ENCODE assay signal across 8 cellular contexts in genomic region chr4:16082424-16083216, GRCh38. TPM values are rescaled to one million over a fixed set of nuclear protein-coding genes. Genes with fewer than 3 reads are reported as not detected.
DNase-seq lines count a peak whose midpoint lies in the region; ATAC-seq and TF ChIP-seq lines count a peak whose summit lies in the region.

No MANE protein-coding gene starts in this region.

- WGBS in esophagus squamous epithelium, 2 donors = 0 to 1% methylated on average over 11 to 19 of the region's 58 CpGs
- 1% methylated on average over 48 to 58 of the region's 58 CpGs for WGBS in aorta, 2 donors

- no peaks in the 10 kb centered on the region for H3K79me2 ChIP-seq in osteoblast (ENCODE audit: insufficient read depth, low read length)

- no peak overlapping the region for H3K27ac Mint-ChIP-seq in T-helper 1 cell treated with Interleukin-12 subunit alpha and Interleukin-12 subunit beta and Interleukin-4 antibody, amounts not matched to agents 30 μg/mL and 1 μg/mL, for 36 hours
- no peak overlapping the region for H3K27ac Mint-ChIP-seq in naive B cell

- H3K36me3 ChIP-seq in esophagus squamous epithelium (no peaks in the 10 kb centered on the region), aorta (ENCODE audit: control insufficient read depth in 1 of 2, insufficient read depth in 2 of 2, low read length in 1 of 2) (no peaks in the 10 kb centered on the region), osteoblast (ENCODE audit: insufficient read depth, low read length) (no peaks in the 10 kb centered on the region)

- H3K36me3 Mint-ChIP-seq in T-helper 1 cell treated with Interleukin-12 subunit alpha and Interleukin-12 subunit beta and Interleukin-4 antibody, amounts not matched to agents 30 μg/mL and 1 μg/mL, for 36 hours (ENCODE audit: low read depth) = peaks cover 1% of the 10 kb centered on the region
- H3K36me3 Mint-ChIP-seq in naive B cell = peaks cover 8% of the 10 kb centered on the region in 2 donors

- H4K20me1 ChIP-seq in osteoblast (ENCODE audit: insufficient read depth, low read length) = no peaks in the 10 kb centered on the region

- intact Hi-C loops in esophagus squamous epithelium (cut with DNase I) (no loop called here), aorta (cut with DNase I) (loop anchor here in 1 of 2 donors (2.0 to 5.0 kb wide), 2 partner anchors 40 to 48 kb away; no protein-coding TSS in a partner anchor)

- H3K4me3 ChIP-seq in esophagus squamous epithelium (peak overlapping the region; percentile 20 to 66 (median 42)), aorta (ENCODE audit: low read length in 2 of 2) (peak overlapping the region; percentile 15 to 50), osteoblast (ENCODE audit: insufficient read depth, low read length) (no peak overlapping the region)

- H3K27me3 ChIP-seq in esophagus squamous epithelium (peaks cover 12 to 85% (median 16%) of the 10 kb centered on the region in 4 donors), aorta (ENCODE audit: control insufficient read depth in 1 of 2, insufficient read depth in 2 of 2, low read length in 1 of 2) (peaks cover 0 to 1% of the 10 kb centered on the region in 2 donors), osteoblast (ENCODE audit: insufficient read depth, low read length) (peaks cover 71% of the 10 kb centered on the region)

- TF ChIP-seq POLR2A in esophagus squamous epithelium (IDR thresholded peaks at IDR 0.05) = no peak

- H3K9me3 Mint-ChIP-seq in T-helper 1 cell treated with Interleukin-12 subunit alpha and Interleukin-12 subunit beta and Interleukin-4 antibody, amounts not matched to agents 30 μg/mL and 1 μg/mL, for 36 hours = peaks cover 12% of the 10 kb centered on the region
- H3K9me3 Mint-ChIP-seq in naive B cell = peaks cover 3 to 12% (median 7%) of the 10 kb centered on the region in 7 donors

- peaks cover 68% of the 10 kb centered on the region for H3K27me3 Mint-ChIP-seq in T-helper 1 cell treated with Interleukin-12 subunit alpha and Interleukin-12 subunit beta and Interleukin-4 antibody, amounts not matched to agents 30 μg/mL and 1 μg/mL, for 36 hours (ENCODE audit: low read depth)
- peaks cover 55 to 74% (median 66%) of the 10 kb centered on the region in 3 donors for H3K27me3 Mint-ChIP-seq in naive B cell

- DNase-seq in GM13976 (ENCODE audit: low spot score) (peak; percentile 51), esophagus squamous epithelium (lab: John Stamatoyannopoulos, UW) (no peak), naive B cell (peak; percentile 5), aorta (peak; percentile 62 to 81), osteoblast (ENCODE audit: insufficient read length, low spot score, missing footprints) (no peak), AG08395 (ENCODE audit: low spot score) (no peak), MV-4-11 (lab: John Stamatoyannopoulos, UW) (no peak)

- no peak overlapping the region for H2AFZ ChIP-seq in osteoblast (ENCODE audit: low read length)

- H3K4me2 ChIP-seq in osteoblast (ENCODE audit: insufficient read depth, low read length) = no peak overlapping the region

- peaks cover 10 to 39% (median 29%) of the 10 kb centered on the region in 3 donors for H3K4me1 ChIP-seq in esophagus squamous epithelium
- no peaks in the 10 kb centered on the region for H3K4me1 ChIP-seq in aorta (ENCODE audit: control insufficient read depth in 1 of 2, insufficient read depth in 2 of 2, low read length in 2 of 2)
- H3K4me1 ChIP-seq in osteoblast (ENCODE audit: insufficient read depth, low read length) = no peaks in the 10 kb centered on the region

- TF ChIP-seq CTCF in GM13976 (IDR thresholded peaks at IDR 0.05; ENCODE audit: borderline replicate concordance, control extremely low read depth, extremely low read depth, insufficient read depth, missing control alignments) = no peak
- no peak for TF ChIP-seq CTCF in esophagus squamous epithelium (IDR thresholded peaks at IDR 0.05)
- no peak for TF ChIP-seq CTCF in osteoblast (IDR thresholded peaks at IDR 0.05; ENCODE audit: extremely low read depth, low read depth, low read length)

- peaks cover 15% of the 10 kb centered on the region for H3K4me1 Mint-ChIP-seq in T-helper 1 cell treated with Interleukin-12 subunit alpha and Interleukin-12 subunit beta and Interleukin-4 antibody, amounts not matched to agents 30 μg/mL and 1 μg/mL, for 36 hours (ENCODE audit: low read depth)
- peaks cover 14 to 23% (median 23%) of the 10 kb centered on the region in 3 donors for H3K4me1 Mint-ChIP-seq in naive B cell

- H3K4me3 Mint-ChIP-seq in T-helper 1 cell treated with Interleukin-12 subunit alpha and Interleukin-12 subunit beta and Interleukin-4 antibody, amounts not matched to agents 30 μg/mL and 1 μg/mL, for 36 hours = peak overlapping the region; percentile 38
- H3K4me3 Mint-ChIP-seq in naive B cell = peak overlapping the region; percentile 73 to 93 (median 86)

- ATAC-seq in naive B cell (ENCODE audit: low read depth in 2 of 2) (peak; percentile 45 to 46), aorta (ENCODE audit: low FRiP score) (peak; percentile 70)

- in situ Hi-C loops in GM13976 (cut with MboI; ENCODE audit: low sequenced_read_pairs, unreplicated experiment) = no loop called here

- H3K27ac ChIP-seq in esophagus squamous epithelium (peak overlapping the region in 2 of 4 donors; percentile 3 to 41), aorta (ENCODE audit: low read depth in 1 of 2, low read length in 2 of 2) (no peak overlapping the region), osteoblast (ENCODE audit: low read depth, low read length) (no peak overlapping the region)

- H3K9me3 ChIP-seq in esophagus squamous epithelium (no peaks in the 10 kb centered on the region), aorta (ENCODE audit: control insufficient read depth, low read length) (peaks cover 1% of the 10 kb centered on the region), osteoblast (ENCODE audit: low read depth, low read length) (no peaks in the 10 kb centered on the region)

RNA-seq across cellular contexts. Expression of gene PROM1, which starts 1.2 kb away (rescaled TPM):
- total RNA-seq in esophagus squamous epithelium (1 to 10 TPM in 2 of 4 donors, under 1 TPM in 1, not detected in 1; 0.13 to 6.7 (median 1.7) TPM), aorta (10 to 100 TPM in 1 of 2 donors, 1 to 10 TPM in 1; 8.0 to 28.9 TPM), osteoblast (not detected in 2 replicates)
- polyA plus RNA-seq in naive B cell (ENCODE audit: low read depth in 6 of 6) (not detected), aorta (1 to 10 TPM; 4.1 to 4.4 TPM)

Comparison
In these comparisons a context has a peak if more than half of its experiments do, and no peak if none do; other contexts are left out.
1. DNase-seq: peak in GM13976 (single experiment), naive B cell (single experiment) and aorta (2 of 2); none in esophagus squamous epithelium (single experiment), osteoblast (single experiment), AG08395 (single experiment) and MV-4-11 (single experiment).